In the genomic region with DNA sequence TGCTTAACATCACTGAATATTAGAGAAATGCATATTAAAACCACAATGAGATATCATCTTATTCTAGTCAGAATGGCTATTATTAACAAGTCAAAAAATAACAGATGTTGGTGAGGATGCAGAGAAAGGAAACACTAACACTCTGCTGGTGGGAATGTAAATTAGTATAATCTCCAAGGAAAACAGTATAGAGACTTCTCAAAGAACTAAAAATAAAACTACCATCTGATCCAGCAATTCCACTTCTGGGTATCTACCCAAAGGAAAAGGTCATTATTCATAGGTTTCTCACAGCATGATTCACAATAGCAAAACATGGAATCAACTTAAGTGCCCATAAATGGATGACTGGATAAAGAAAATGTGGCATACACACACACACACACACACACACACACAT, we compare ENCODE assay signal across 17 cellular contexts.
DNase-seq lines count a peak whose midpoint lies in the region; ATAC-seq and TF ChIP-seq lines count a peak whose summit lies in the region.
"Had no signal": no experiment of that assay in that cellular context is flagged by ENCODE, and none has a peak within 500 bp of the region (broad histone marks: within the 10 kb centered on the region; RNA-seq: fewer than 3 reads in every experiment).

No MANE protein-coding gene starts in this region.

- ATAC-seq in GM19035 (IDR thresholded peaks at IDR 0.05; ENCODE audit: unreplicated experiment): no peak

- H3K4me3 ChIP-seq in fibroblast of mammary gland (ENCODE audit: control insufficient read depth, low read depth, low read length): no peak overlapping the region
- H3K4me3 ChIP-seq in skeletal muscle cell (ENCODE audit: low read depth, low read length): no peak overlapping the region

- peak; percentile 81 for DNase-seq in EH (ENCODE audit: low read depth)
- DNase-seq in astrocyte of the hippocampus (ENCODE audit: low read depth, low spot score): peak; percentile 3
- peak; percentile 31 for DNase-seq in fibroblast of mammary gland (ENCODE audit: low read depth)
- DNase-seq in skeletal muscle cell (ENCODE audit: low read depth): peak; percentile 2
- no peak for DNase-seq in medulla oblongata (ENCODE audit: extremely low spot score)
- no peak for DNase-seq in activated CD8-positive, alpha-beta memory T cell treated with anti-CD3 and anti-CD28 coated beads, Interleukin-2, amount 50 U/mL, for 4 hours
- no peak for DNase-seq in DMS153 treated with DMSO at 0.1 percent for 48 hours (lab: John Stamatoyannopoulos, UW; ENCODE audit: unreplicated experiment)
- DNase-seq: C1 segment of cervical spinal cord; CD8-positive, alpha-beta memory T cell; DMS79 treated with DMSO at 0.1 percent for 48 hours; H9; NCI-H1694 treated with DMSO at 0.1 percent for 48 hours; NCI-H510A; NCI-H774; SHP77; SK-N-SH had no signal

- TF ChIP-seq CTCF in fibroblast of mammary gland (conservative IDR thresholded peaks at IDR 0.05; ENCODE audit: control insufficient read depth, insufficient read depth, low read depth, low read length): no peak

Comparison
In these comparisons a context has a peak if more than half of its experiments do, and no peak if none do; other contexts are left out.
1. DNase-seq: peak in EH (single experiment), astrocyte of the hippocampus (single experiment), fibroblast of mammary gland (single experiment) and skeletal muscle cell (single experiment); none in medulla oblongata (single experiment), activated CD8-positive, alpha-beta memory T cell treated with anti-CD3 and anti-CD28 coated beads, Interleukin-2, amount 50 U/mL, for 4 hours (single experiment) and DMS153 treated with DMSO at 0.1 percent for 48 hours (single experiment).